24 cellular contexts compared by ENCODE assay signal in genomic region chr19:46550684-46551083, GRCh38. TPM values are rescaled to one million over a fixed set of nuclear protein-coding genes. Genes with fewer than 3 reads are reported as not detected.
"Had no signal": no experiment of that assay in that cellular context is flagged by ENCODE, and none has a peak within 500 bp of the region (broad histone marks: within the 10 kb centered on the region; RNA-seq: fewer than 3 reads in every experiment).

No MANE protein-coding gene starts in this region.

- H3K27ac ChIP-seq: colonic mucosa, coronary artery, epithelial cell of prostate, esophagus muscularis mucosa, esophagus squamous epithelium, foreskin keratinocyte, gastrocnemius medialis, gastroesophageal sphincter had no signal

- H3K4me3 Mint-ChIP-seq: effector memory CD8-positive, alpha-beta T cell; endodermal cell had no signal

- H3K27me3 ChIP-seq: colonic mucosa, dorsolateral prefrontal cortex, esophagus muscularis mucosa, esophagus squamous epithelium, gastrocnemius medialis, gastroesophageal sphincter, heart left ventricle, heart right ventricle had no signal

- DNase-seq: colonic mucosa; cortex of kidney; dermis blood vessel endothelial cell; dorsolateral prefrontal cortex; effector CD4-positive, alpha-beta T cell; effector CD8-positive, alpha-beta T cell; effector memory CD4-positive, alpha-beta T cell; effector memory CD8-positive, alpha-beta T cell; endodermal cell; erythroblast; esophagus squamous epithelium; foreskin fibroblast; foreskin keratinocyte; foreskin melanocyte; gastrocnemius medialis; glutamatergic neuron; heart left ventricle; heart right ventricle had no signal

- H3K27ac Mint-ChIP-seq: effector memory CD8-positive, alpha-beta T cell; endodermal cell had no signal

- H3K9me3 ChIP-seq: colonic mucosa, gastrocnemius medialis had no signal

- H3K4me1 ChIP-seq: colonic mucosa, esophagus muscularis mucosa, foreskin keratinocyte, gastroesophageal sphincter had no signal

- H3K4me3 ChIP-seq: colonic mucosa, coronary artery, dorsolateral prefrontal cortex, esophagus muscularis mucosa, esophagus squamous epithelium, gastrocnemius medialis, gastroesophageal sphincter, heart left ventricle, heart right ventricle had no signal

- ATAC-seq: effector memory CD8-positive, alpha-beta T cell; esophagus mucosa; foreskin keratinocyte; gastroesophageal sphincter had no signal

- H3K36me3 ChIP-seq: colonic mucosa, esophagus muscularis mucosa, esophagus squamous epithelium, gastrocnemius medialis, gastroesophageal sphincter, heart left ventricle, heart right ventricle had no signal

RNA-seq across cellular contexts. Expression of gene PNMA8B, which starts 55.0 kb away (rescaled TPM):
- polyA plus RNA-seq: endothelial cell of umbilical vein had no signal
